In genomic region chr1:208686592-208686991, GRCh38 we compare ENCODE assay signal across 31 cellular contexts.
"Had no signal": no experiment of that assay in that cellular context is flagged by ENCODE, and none has a peak within 500 bp of the region (broad histone marks: within the 10 kb centered on the region; RNA-seq: fewer than 3 reads in every experiment).

No MANE protein-coding gene starts in this region.

- H3K4me1 Mint-ChIP-seq: T-cell had no signal

- H3K9ac ChIP-seq: SK-N-SH had no signal

- H3K4me2 ChIP-seq: PC-9, SK-N-SH had no signal

- H3K4me3 ChIP-seq: PC-9, SJCRH30 had no signal

- H3K36me3 ChIP-seq: SJCRH30 had no signal

- H3K27me3 ChIP-seq: SJCRH30 had no signal

- H3K36me3 Mint-ChIP-seq: T-cell had no signal

- H3K27ac Mint-ChIP-seq: T-cell had no signal

- ATAC-seq: Panc1, Right ventricle myocardium inferior, T-cell had no signal

- H3K27ac ChIP-seq: PC-9, RWPE1, SJCRH30 had no signal

- H2AFZ ChIP-seq: PC-9 had no signal

- H3K4me3 Mint-ChIP-seq: T-cell had no signal

- DNase-seq: Karpas-422, NCI-H1048, NCI-H1092 treated with DMSO at 0.1 percent for 48 hours, NCI-H1105 treated with DMSO at 0.1 percent for 48 hours, NCI-H1417, NCI-H1436, NCI-H146, NCI-H1694, NCI-H187, NCI-H1930, NCI-H2029 treated with DMSO at 0.1 percent for 48 hours, NCI-H2081 treated with DMSO at 0.1 percent for 48 hours, NCI-H2107, NCI-H2171, NCI-H226, NCI-H446 treated with DMSO at 0.1 percent for 48 hours, NCI-H510A, NCI-H524, NCI-H526, NCI-H69, NCI-H748 treated with DMSO at 0.1 percent for 48 hours, NCI-H82, PC-9, SHP77, SIG-M5, SK-N-SH, T-cell had no signal

- H3K9me3 ChIP-seq: SJCRH30, SK-N-SH had no signal
